ENCODE assay signal across 22 cellular contexts in genomic region chr4:176995-177394, GRCh38.
"Had no signal": no experiment of that assay in that cellular context is flagged by ENCODE, and none has a peak within 500 bp of the region (broad histone marks: within the 10 kb centered on the region; RNA-seq: fewer than 3 reads in every experiment).

No MANE protein-coding gene starts in this region.

- ATAC-seq: body of pancreas, Panc1, Right ventricle myocardium inferior had no signal

- DNase-seq: activated CD4-positive, alpha-beta T cell treated with anti-CD3 and anti-CD28 coated beads, Interleukin-2, amount 50 U/mL, for 48 hours; activated CD4-positive, CD25-positive, alpha-beta regulatory T cell; activated effector memory CD4-positive, alpha-beta T cell treated with Interleukin-2 at 50 U/mL for 16 hours; activated naive CD4-positive, alpha-beta T cell treated with anti-CD3 and anti-CD28 coated beads, Interleukin-2, amount 50 U/mL, for 16 hours; amniotic stem cell; body of pancreas; central memory CD4-positive, alpha-beta T cell; MG63; NCI-H1105; NCI-H1436; NCI-H1694 treated with DMSO at 0.1 percent for 48 hours; NCI-H2029 treated with DMSO at 0.1 percent for 48 hours; NCI-H510A treated with DMSO at 0.1 percent for 48 hours; NCI-H69; NK-92 treated with Interleukin-12 subunit alpha and Interleukin-12 subunit beta, amount 100 ng/mL, for 24 hours; OCI-M1; RPMI8226; SJCRH30; SK-N-SH; T-helper 1 cell had no signal
